Comparison of ENCODE assay signal across 1 cellular context in the genomic region with DNA sequence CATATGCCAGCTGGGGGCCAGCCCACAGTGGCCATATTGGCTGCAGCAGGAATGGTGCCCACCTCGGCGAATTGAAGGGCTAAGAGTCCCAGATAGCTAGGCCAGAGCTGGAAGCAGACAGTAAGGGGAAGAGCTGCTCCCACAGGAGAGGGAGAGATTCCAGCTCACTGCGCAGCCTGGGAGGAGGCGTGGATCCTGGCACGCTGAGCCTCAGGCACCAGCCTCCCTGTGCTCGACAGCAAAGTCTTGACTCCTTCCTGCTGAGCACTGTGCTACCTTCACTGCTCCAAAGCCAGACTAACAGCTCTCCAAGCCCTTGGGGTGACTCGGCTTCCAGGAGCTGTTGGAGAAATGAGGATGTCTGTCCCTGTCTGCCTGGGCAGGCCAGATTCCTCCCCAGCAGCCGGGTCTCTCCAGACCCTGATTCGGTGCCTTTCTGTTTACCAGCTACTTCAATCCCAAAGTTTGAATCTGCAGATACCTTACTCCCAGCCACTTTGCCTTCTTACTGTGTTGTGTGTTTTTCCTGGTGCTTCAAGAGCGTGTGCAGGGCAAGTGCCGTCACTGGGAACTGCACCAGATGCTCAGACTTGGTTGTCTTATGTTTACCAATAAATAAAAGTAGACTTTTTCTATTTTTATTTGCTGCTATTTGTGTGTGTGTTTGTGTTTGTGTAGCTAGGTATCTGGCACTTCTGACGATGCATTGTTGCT.
A peak's percentile ranks its signal among the peaks of the same experiment; 100 is the strongest.
TF ChIP-seq lines count a peak whose summit lies in the region.

No MANE protein-coding gene starts in this region.

TF ChIP-seq in K562, 482 proteins besides CTCF, POLR2A, EP300 and RAD21:
- TF ChIP-seq RFX7 (CRISPR knock-in tag; IDR thresholded peaks at IDR 0.05) (no peak), POLR2G (IDR thresholded peaks at IDR 0.05; ENCODE audit: low read depth, low read length) (0 out of 2 replicates have a peak, but pooled peaks have one; percentile 34)
